In the genomic region with DNA sequence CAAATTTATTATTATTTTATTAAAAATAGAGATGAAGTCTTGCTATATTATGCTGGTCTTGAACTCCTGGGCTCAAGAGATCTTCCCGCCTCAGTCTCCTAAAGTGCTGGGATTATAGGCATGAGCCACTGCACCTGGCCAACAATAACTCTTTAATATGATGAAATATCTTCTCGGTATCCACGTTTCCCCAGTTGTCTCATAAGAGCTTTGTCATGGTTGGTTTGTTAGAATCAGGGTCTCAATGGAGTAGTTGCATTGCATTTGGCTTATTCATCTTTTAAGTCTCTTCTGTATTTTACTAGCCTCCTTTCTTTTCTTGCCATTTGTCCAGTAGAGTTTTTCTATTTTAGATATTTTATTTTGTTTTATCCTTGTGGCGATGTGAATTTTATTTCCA, we compare ENCODE assay signal across 27 cellular contexts. TPM values are rescaled to one million over a fixed set of nuclear protein-coding genes. Genes with fewer than 3 reads are reported as not detected.
"Had no signal": no experiment of that assay in that cellular context is flagged by ENCODE, and none has a peak within 500 bp of the region (broad histone marks: within the 10 kb centered on the region; RNA-seq: fewer than 3 reads in every experiment).

No MANE protein-coding gene starts in this region.

- H3K27me3 Mint-ChIP-seq: dendritic cell treated with granulocyte-macrophage colony-stimulating factor and Interleukin-4, amounts not matched to agents 40 ng/mL and 50 ng/mL, for 4 days had no signal

- DNase-seq: colonic mucosa; cortex of kidney; effector CD8-positive, alpha-beta T cell; effector memory CD8-positive, alpha-beta T cell; endodermal cell; erythroblast; esophagus squamous epithelium; foreskin fibroblast; foreskin melanocyte; gastrocnemius medialis; glutamatergic neuron; head of caudate nucleus; heart right ventricle; hippocampal formation; left cardiac atrium; left lung; left ventricle myocardium superior; lower lobe of right lung; mesenchymal stem cell; mucosa of descending colon had no signal

- H3K4me1 Mint-ChIP-seq: mesothelial cell of epicardium had no signal

- H3K27ac Mint-ChIP-seq: dendritic cell treated with granulocyte-macrophage colony-stimulating factor and Interleukin-4, amounts not matched to agents 40 ng/mL and 50 ng/mL, for 4 days; effector memory CD8-positive, alpha-beta T cell; endodermal cell; mesothelial cell of epicardium had no signal

- H3K36me3 Mint-ChIP-seq: mesothelial cell of epicardium had no signal

- H3K4me3 Mint-ChIP-seq: dendritic cell treated with granulocyte-macrophage colony-stimulating factor and Interleukin-4, amounts not matched to agents 40 ng/mL and 50 ng/mL, for 4 days; effector memory CD8-positive, alpha-beta T cell; endodermal cell; mesothelial cell of epicardium had no signal

- H3K9me3 Mint-ChIP-seq: dendritic cell treated with granulocyte-macrophage colony-stimulating factor and Interleukin-4, amounts not matched to agents 40 ng/mL and 50 ng/mL, for 4 days; effector memory CD8-positive, alpha-beta T cell; endodermal cell had no signal

- H3K4me3 ChIP-seq: colonic mucosa, esophagus squamous epithelium, gastrocnemius medialis, heart right ventricle, left lung, lower lobe of right lung, mucosa of descending colon had no signal

RNA-seq across cellular contexts. Expression of a gene that starts 32.7 kb away (rescaled TPM):
- total RNA-seq: colonic mucosa, dermis microvascular lymphatic vessel endothelial cell, esophagus mucosa, esophagus squamous epithelium, gastrocnemius medialis, left cardiac atrium, left lung, left ventricle myocardium superior, lower lobe of right lung, mesenteric fat pad had no signal
- polyA plus RNA-seq: heart right ventricle had no signal

RNA-seq across cellular contexts. Expression of a gene that starts 50.1 kb away (rescaled TPM):
- total RNA-seq: endodermal cell, esophagus mucosa, esophagus squamous epithelium, glomerular endothelial cell, left lung, left ventricle myocardium superior, lower lobe of right lung, lung microvascular endothelial cell had no signal
